ENCODE assay signal across 21 cellular contexts in genomic region chr4:174534461-174534860, GRCh38. TPM values are rescaled to one million over a fixed set of nuclear protein-coding genes. Genes with fewer than 3 reads are reported as not detected.
"Had no signal": no experiment of that assay in that cellular context is flagged by ENCODE, and none has a peak within 500 bp of the region (broad histone marks: within the 10 kb centered on the region; RNA-seq: fewer than 3 reads in every experiment).

No MANE protein-coding gene starts in this region.

- H3K4me3 Mint-ChIP-seq: naive thymus-derived CD4-positive, alpha-beta T cell had no signal

- H3K4me1 ChIP-seq: heart left ventricle, left lung, lower lobe of right lung had no signal

- H3K36me3 ChIP-seq: esophagus muscularis mucosa, gastroesophageal sphincter, heart left ventricle, left lung, lower lobe of right lung had no signal

- H3K9me3 ChIP-seq: esophagus muscularis mucosa, gastroesophageal sphincter, heart left ventricle, left lung, lower lobe of right lung had no signal

- H3K4me3 ChIP-seq: coronary artery, dorsolateral prefrontal cortex, esophagus muscularis mucosa, gastroesophageal sphincter, heart left ventricle, hepatocyte, left lung, lower lobe of right lung had no signal

- H3K79me2 ChIP-seq: hepatocyte had no signal

- H3K27ac Mint-ChIP-seq: naive thymus-derived CD4-positive, alpha-beta T cell had no signal

- DNase-seq: dermis blood vessel endothelial cell; dorsolateral prefrontal cortex; effector CD4-positive, alpha-beta T cell; effector memory CD4-positive, alpha-beta T cell; foreskin keratinocyte; heart left ventricle; hypothalamus; left cardiac atrium; left lung; left ventricle myocardium superior; lower lobe of right lung; mesenchymal stem cell; midbrain; naive thymus-derived CD4-positive, alpha-beta T cell had no signal

- H3K27me3 ChIP-seq: esophagus muscularis mucosa, foreskin keratinocyte, gastroesophageal sphincter, heart left ventricle, hepatocyte, left lung had no signal

- H2AFZ ChIP-seq: hepatocyte had no signal

- ATAC-seq: foreskin keratinocyte; gastroesophageal sphincter; heart left ventricle; left cardiac atrium; left lung; left ventricle myocardium superior; lower lobe of right lung; naive thymus-derived CD4-positive, alpha-beta T cell had no signal

- H3K4me2 ChIP-seq: hepatocyte had no signal

- H3K27ac ChIP-seq: coronary artery, dorsolateral prefrontal cortex, esophagus muscularis mucosa, foreskin keratinocyte, gastroesophageal sphincter, heart left ventricle, hepatocyte, left lung, lower lobe of right lung had no signal

RNA-seq across cellular contexts. Expression of gene HPGD, which starts 12.2 kb away (rescaled TPM):
- total RNA-seq: endothelial cell of umbilical vein, fibroblast of villous mesenchyme, lung microvascular endothelial cell had no signal
- polyA plus RNA-seq: endothelial cell of umbilical vein had no signal
